In the genomic region with DNA sequence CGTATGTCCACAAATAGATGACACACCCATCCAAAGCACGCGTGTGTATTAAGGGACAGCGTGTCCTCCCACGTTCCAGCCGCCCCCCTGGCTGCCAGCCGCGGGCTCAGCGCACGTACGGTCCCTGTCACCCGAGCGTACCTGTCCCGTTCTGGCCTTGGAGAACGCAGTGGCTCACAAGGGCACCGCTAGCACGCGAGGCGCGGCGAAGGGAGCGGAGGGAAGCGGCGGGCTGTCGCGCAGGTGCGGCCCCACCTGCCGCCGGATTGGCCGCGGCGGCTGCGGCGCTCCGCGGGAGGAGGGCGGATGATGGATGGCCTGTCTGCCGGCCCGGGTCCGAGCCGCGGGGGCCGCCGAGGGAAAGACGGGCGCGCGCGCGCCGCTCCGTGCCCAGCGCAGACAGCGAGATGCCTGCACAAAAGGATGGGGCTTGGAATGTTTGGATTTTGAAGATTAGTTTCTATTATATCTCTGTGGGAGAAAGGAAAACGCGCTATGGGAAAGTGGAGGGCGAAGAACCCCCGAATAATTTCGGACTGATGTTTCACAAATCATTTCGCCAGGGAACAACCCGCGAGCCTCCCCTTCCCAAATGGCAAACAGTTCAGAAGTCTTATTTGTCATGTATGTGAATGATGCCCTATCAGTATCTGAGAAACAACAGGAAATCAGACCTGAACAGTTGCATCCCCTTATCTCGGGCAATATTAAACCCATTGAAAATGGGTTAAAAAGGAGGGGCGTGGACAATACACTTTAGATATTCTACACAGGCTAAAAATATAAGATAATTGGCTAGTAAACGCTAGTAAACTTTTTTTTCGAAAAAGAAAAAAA, we compare ENCODE assay signal across 9 cellular contexts.
DNase-seq lines count a peak whose midpoint lies in the region; ATAC-seq and TF ChIP-seq lines count a peak whose summit lies in the region.
"Had no signal": no experiment of that assay in that cellular context is flagged by ENCODE, and none has a peak within 500 bp of the region (broad histone marks: within the 10 kb centered on the region; RNA-seq: fewer than 3 reads in every experiment).

No MANE protein-coding gene starts in this region.

- H3K4me3 ChIP-seq in AG04449 (ENCODE audit: low read depth, low read length), result peak overlapping the region; percentile 21; the same call in 1 of the 2 replicates
- H3K4me3 ChIP-seq in fibroblast of pulmonary artery (replicated peaks; ENCODE audit: low read depth, low read length), result peak overlapping the region; percentile 45

- peaks cover 0 to 6% (median 4%) of the 10 kb centered on the region in 4 donors for H3K4me1 Mint-ChIP-seq in naive thymus-derived CD8-positive, alpha-beta T cell

- H3K27ac Mint-ChIP-seq in naive thymus-derived CD8-positive, alpha-beta T cell, result no peak overlapping the region

- H3K4me3 Mint-ChIP-seq in naive thymus-derived CD8-positive, alpha-beta T cell, result peak overlapping the region in 7 of 10 donors; percentile 40 to 71 (median 50)

- H3K27me3 Mint-ChIP-seq in naive thymus-derived CD8-positive, alpha-beta T cell, result peaks cover 24 to 64% (median 37%) of the 10 kb centered on the region in 5 donors

- POLR2A ChIA-PET in AG04449 (lab: Yijun Ruan, JAX), result no interaction called here
- POLR2A ChIA-PET in naive thymus-derived CD8-positive, alpha-beta T cell (lab: Charles Lee), result no interaction called here

- ATAC-seq in naive thymus-derived CD8-positive, alpha-beta T cell, result no peak

- TF ChIP-seq CTCF in AG04449 (IDR thresholded peaks at IDR 0.05; ENCODE audit: insufficient read depth, low read length, missing control alignments), result no peak
- TF ChIP-seq CTCF in fibroblast of pulmonary artery (IDR thresholded peaks at IDR 0.05; ENCODE audit: low read length, missing control alignments), result no peak

- no peaks in the 10 kb centered on the region for H3K36me3 Mint-ChIP-seq in naive thymus-derived CD8-positive, alpha-beta T cell

- H3K9me3 Mint-ChIP-seq in naive thymus-derived CD8-positive, alpha-beta T cell, result peaks cover 0 to 2% (median 0%) of the 10 kb centered on the region in 9 donors

- CTCF ChIA-PET in AG04449 (lab: Yijun Ruan, JAX), result no interaction called here

- DNase-seq in AG04449 (ENCODE audit: low read depth, low spot score) (no peak), NCI-H69 (lab: John Stamatoyannopoulos, UW) (peak; percentile 3), fibroblast of pulmonary artery (ENCODE audit: low read depth) (peak; percentile 4), inferior parietal cortex (ENCODE audit: extremely low spot score) (no peak), SIG-M5 (lab: John Stamatoyannopoulos, UW) (no peak), NCI-H2227 (lab: John Stamatoyannopoulos, UW; ENCODE audit: unreplicated experiment) (no peak), putamen (ENCODE audit: low spot score) (no peak)
- peak in 1 of 10 donors; percentile 18 for DNase-seq in naive thymus-derived CD8-positive, alpha-beta T cell
- DNase-seq: DMS53 had no signal

Comparison
In these comparisons a context has a peak if more than half of its experiments do, and no peak if none do; other contexts are left out.
1. DNase-seq: peak in NCI-H69 (single experiment) and fibroblast of pulmonary artery (single experiment); none in AG04449 (single experiment), inferior parietal cortex (single experiment), SIG-M5 (single experiment), NCI-H2227 (single experiment) and putamen (single experiment).